ENCODE assay signal across 8 cellular contexts in the genomic region with DNA sequence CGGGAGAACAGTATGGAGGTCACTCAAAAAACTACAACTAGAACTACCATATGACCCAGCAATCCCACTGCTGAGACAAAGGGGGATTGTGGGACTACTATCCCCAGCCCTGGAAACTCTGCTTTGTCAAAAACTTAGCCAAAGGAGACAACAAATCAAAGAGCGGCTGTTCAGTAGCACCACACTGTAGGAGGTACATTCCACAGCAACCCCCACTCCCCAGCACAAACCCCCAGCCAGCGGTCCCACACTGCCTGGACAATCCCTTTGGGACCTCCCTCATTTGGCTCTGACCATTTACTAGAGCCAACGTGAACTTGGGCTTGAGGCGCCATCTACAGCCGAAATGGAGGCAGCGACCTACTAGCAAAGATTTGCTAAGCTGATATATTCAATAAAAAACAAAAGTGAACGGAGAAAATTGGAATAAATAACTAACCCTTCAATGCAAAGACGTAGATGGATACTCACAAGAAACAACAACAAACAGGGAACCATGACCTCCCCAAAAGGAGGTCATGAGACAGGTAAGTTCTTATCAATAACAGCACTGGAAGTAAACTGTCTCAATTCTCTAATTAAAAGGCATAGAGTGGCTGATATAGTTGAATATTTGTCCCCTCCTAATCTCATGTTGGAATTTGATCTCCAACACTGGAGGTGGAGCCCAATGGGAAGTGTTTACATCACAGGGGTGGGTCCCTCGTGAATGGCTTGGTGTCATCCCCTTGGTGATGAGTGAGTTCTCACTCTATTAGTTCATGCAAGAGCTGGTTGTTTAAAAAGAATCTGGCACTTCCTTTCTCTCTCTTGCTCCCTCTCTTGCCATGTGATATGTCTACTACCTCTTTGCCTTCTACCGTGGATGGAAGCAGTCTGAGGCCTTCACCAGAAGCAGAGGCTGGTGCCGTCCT.
DNase-seq lines count a peak whose midpoint lies in the region; ATAC-seq and TF ChIP-seq lines count a peak whose summit lies in the region.

No MANE protein-coding gene starts in this region.

- no peaks in the 10 kb centered on the region for H3K36me3 ChIP-seq in adipocyte (ENCODE audit: control insufficient read depth, insufficient read depth, low read length, severe bottlenecking)

- H3K27me3 ChIP-seq in adipocyte (replicated peaks; ENCODE audit: control insufficient read depth, insufficient read depth, low read length): no peaks in the 10 kb centered on the region

- H3K9me3 ChIP-seq in adipocyte (ENCODE audit: control insufficient read depth, low read length): no peaks in the 10 kb centered on the region

- H3K4me3 Mint-ChIP-seq in Calu3 (ENCODE audit: low read depth, unreplicated experiment) (no peak overlapping the region), type B pancreatic cell (no peak overlapping the region)

- intact Hi-C loops in Calu3 (cut with micrococcal nuclease; ENCODE audit: unreplicated experiment): loop anchor here (1.0 to 10.0 kb wide), 5 partner anchors 37 to 592 kb away; no protein-coding TSS in a partner anchor

- CTCF ChIA-PET in Calu3 (lab: Charles Lee): interaction anchor here (0.7 to 1.5 kb wide), 7 partner anchors 19 to 591 kb away, joined by 3 to 19 read pairs (median 5); no protein-coding TSS in a partner anchor

- peaks cover 14% of the 10 kb centered on the region for H3K4me1 ChIP-seq in adipocyte (ENCODE audit: control insufficient read depth, insufficient read depth, low read length)

- ATAC-seq in GM19351 (IDR thresholded peaks at IDR 0.05; ENCODE audit: unreplicated experiment) (peak; percentile 76), GM21723 (IDR thresholded peaks at IDR 0.05; ENCODE audit: unreplicated experiment) (no peak), GM18873 (IDR thresholded peaks at IDR 0.05; ENCODE audit: low FRiP score, unreplicated experiment) (no peak)

- BruUV-seq in Calu3 (replicated peaks; lab: Mats Ljungman, UMichigan): no TSS peak

- peak overlapping the region; percentile 39 for H3K9ac ChIP-seq in adipocyte (ENCODE audit: low read length)

- H3K4me1 Mint-ChIP-seq in Calu3 (ENCODE audit: low read depth, unreplicated experiment): peaks cover 11% of the 10 kb centered on the region
- H3K4me1 Mint-ChIP-seq in type B pancreatic cell (ENCODE audit: unreplicated experiment): peaks cover 5% of the 10 kb centered on the region

- peak; percentile 86 for TF ChIP-seq CTCF in Calu3 (IDR thresholded peaks at IDR 0.05; ENCODE audit: unreplicated experiment)
- TF ChIP-seq CTCF in type B pancreatic cell (conservative IDR thresholded peaks at IDR 0.05): peak; percentile 80

- H3K4me3 ChIP-seq in adipocyte (ENCODE audit: low read length): peak overlapping the region; percentile 50

- no peaks in the 10 kb centered on the region for H3K36me3 Mint-ChIP-seq in Calu3 (ENCODE audit: insufficient read depth, unreplicated experiment)
- H3K36me3 Mint-ChIP-seq in type B pancreatic cell: no peaks in the 10 kb centered on the region

- H3K27me3 Mint-ChIP-seq in Calu3 (ENCODE audit: unreplicated experiment) (no peaks in the 10 kb centered on the region), type B pancreatic cell (no peaks in the 10 kb centered on the region)

- DNase-seq in Calu3 (peak; percentile 64), NCI-H2081 (lab: John Stamatoyannopoulos, UW) (peak; percentile 27 to 63), adipocyte (ENCODE audit: low read depth) (peak; percentile 91), iPS-NIHi11 (ENCODE audit: low spot score) (peak; percentile 84), type B pancreatic cell (ENCODE audit: extremely low spot score, unreplicated experiment) (no peak)

- H3K27ac Mint-ChIP-seq in Calu3 (ENCODE audit: unreplicated experiment) (no peak overlapping the region), type B pancreatic cell (no peak overlapping the region)

- H3K9me3 Mint-ChIP-seq in Calu3 (ENCODE audit: low read depth, unreplicated experiment) (no peaks in the 10 kb centered on the region), type B pancreatic cell (no peaks in the 10 kb centered on the region)
